Comparison of ENCODE assay signal across 16 cellular contexts in genomic region chr16:8376430-8376829, GRCh38.
"Had no signal": no experiment of that assay in that cellular context is flagged by ENCODE, and none has a peak within 500 bp of the region (broad histone marks: within the 10 kb centered on the region; RNA-seq: fewer than 3 reads in every experiment).

No MANE protein-coding gene starts in this region.

- H3K4me1 ChIP-seq: foreskin keratinocyte, psoas muscle, stomach had no signal

- H3K27me3 ChIP-seq: foreskin keratinocyte, neutrophil, stomach, transverse colon had no signal

- DNase-seq: foreskin keratinocyte; immature natural killer cell; left cardiac atrium; naive thymus-derived CD8-positive, alpha-beta T cell; psoas muscle; retina; stimulated activated CD4-positive, alpha-beta T cell treated with anti-CD3 and anti-CD28 coated beads, Interleukin-2, amount 100 ng/mL, for 24 hours; stimulated activated CD4-positive, alpha-beta T cell treated with anti-CD3 and anti-CD28 coated beads, Interleukin-4, amount 100 ng/mL, for 4 hours; stimulated activated naive CD4-positive, alpha-beta T cell; stomach; substantia nigra; transverse colon had no signal

- ATAC-seq: foreskin keratinocyte; left cardiac atrium; naive thymus-derived CD8-positive, alpha-beta T cell; psoas muscle; sciatic nerve had no signal

- H3K27ac ChIP-seq: foreskin keratinocyte, neutrophil, psoas muscle, skin epidermis, stomach, thoracic aorta, transverse colon had no signal

- H3K4me3 ChIP-seq: psoas muscle, skin epidermis, stomach, thoracic aorta, transverse colon had no signal

- H3K9me3 ChIP-seq: neutrophil, thoracic aorta, transverse colon had no signal

- H3K36me3 ChIP-seq: neutrophil, stomach, thoracic aorta, transverse colon had no signal
